ENCODE assay signal across 28 cellular contexts in the genomic region with DNA sequence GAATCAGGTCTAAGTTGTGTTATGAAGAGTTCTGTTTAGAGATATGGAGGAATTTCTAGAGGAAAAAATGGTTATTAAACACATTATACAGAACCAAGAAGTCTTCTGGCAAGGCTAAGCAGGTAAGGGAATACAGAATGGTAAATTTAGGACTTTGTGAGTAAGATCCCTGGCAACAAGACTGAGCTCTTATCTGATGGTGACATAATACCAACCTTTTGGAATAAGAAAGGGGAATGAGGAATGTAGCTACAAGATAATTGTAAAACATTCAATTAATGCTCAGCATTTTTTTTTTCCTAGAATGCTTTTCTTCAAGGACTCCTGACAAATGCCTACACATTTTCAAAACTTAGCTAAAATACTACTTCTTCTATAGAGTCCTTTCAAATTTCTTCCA. TPM values are rescaled to one million over a fixed set of nuclear protein-coding genes. Genes with fewer than 3 reads are reported as not detected.
A peak's percentile ranks its signal among the peaks of the same experiment; 100 is the strongest.
DNase-seq lines count a peak whose midpoint lies in the region; ATAC-seq, FAIRE-seq and TF ChIP-seq lines count a peak whose summit lies in the region.
"Had no signal": no experiment of that assay in that cellular context is flagged by ENCODE, and none has a peak within 500 bp of the region (broad histone marks: within the 10 kb centered on the region; RNA-seq: fewer than 3 reads in every experiment).

No MANE protein-coding gene starts in this region.

- H3K23ac ChIP-seq in mesendoderm (ENCODE audit: low read length), result no peak overlapping the region

- H2AK5ac ChIP-seq in mesendoderm (ENCODE audit: low read length), result no peak overlapping the region

- H3K4me1 ChIP-seq in GM23248 (ENCODE audit: insufficient read depth) (peaks cover 12% of the 10 kb centered on the region; the same call in 1 of the 2 replicates), GM12878 (ENCODE audit: control insufficient read depth, insufficient read depth, low read length) (no peaks in the 10 kb centered on the region), mesendoderm (ENCODE audit: control insufficient read depth, low read depth, low read length) (no peaks in the 10 kb centered on the region)
- H3K4me1 ChIP-seq: A549, SJCRH30 had no signal

- no peak for TF ChIP-seq CTCF in GM12878 (IDR thresholded peaks at IDR 0.05 in 2 of 3, conservative IDR thresholded peaks at IDR 0.05 in 1 of 3; ENCODE audit: control insufficient read depth in 2 of 3, extremely low read depth in 1 of 3, insufficient read depth in 1 of 3, low read depth in 3 of 3, low read length in 3 of 3)
- TF ChIP-seq CTCF in foreskin fibroblast (IDR thresholded peaks at IDR 0.05; ENCODE audit: low read depth, low read length), result no peak
- TF ChIP-seq CTCF in MCF 10A (IDR thresholded peaks at IDR 0.05; ENCODE audit: unreplicated experiment), result no peak
- TF ChIP-seq CTCF in GM13976 (IDR thresholded peaks at IDR 0.05; ENCODE audit: borderline replicate concordance, control extremely low read depth, extremely low read depth, insufficient read depth, missing control alignments), result no peak

- TF ChIP-seq RAD21 in GM12878 (IDR thresholded peaks at IDR 0.05; ENCODE audit: insufficient read depth, low read depth, low read length), result no peak

- no peaks in the 10 kb centered on the region for H3K27me3 Mint-ChIP-seq in MCF 10A (ENCODE audit: insufficient read depth, unreplicated experiment)
- H3K27me3 Mint-ChIP-seq: CD4-positive, alpha-beta memory T cell; T-cell had no signal

- H4K20me1 ChIP-seq in GM23248 (ENCODE audit: insufficient read depth) (no peaks in the 10 kb centered on the region; the same call in 1 of the 2 replicates), GM12878 (ENCODE audit: control insufficient read depth, insufficient read depth) (no peaks in the 10 kb centered on the region)

- TF ChIP-seq EP300 in GM12878 (IDR thresholded peaks at IDR 0.05; ENCODE audit: borderline replicate concordance in 1 of 2, control insufficient read depth in 1 of 2, low read depth in 2 of 2, low read length in 2 of 2), result no peak

- H3K36me3 Mint-ChIP-seq in MCF 10A (ENCODE audit: insufficient read depth, unreplicated experiment), result no peaks in the 10 kb centered on the region

- no peaks in the 10 kb centered on the region for H3K79me1 ChIP-seq in mesendoderm (ENCODE audit: low read length)

- no peak overlapping the region for H4K5ac ChIP-seq in mesendoderm (ENCODE audit: low read length)

- no peak overlapping the region for H4K8ac ChIP-seq in mesendoderm (ENCODE audit: low read depth, low read length)

- H3K79me2 ChIP-seq in GM23248 (ENCODE audit: insufficient read depth) (peaks cover 23% of the 10 kb centered on the region), GM12878 (ENCODE audit: control insufficient read depth, insufficient read depth, low read length) (no peaks in the 10 kb centered on the region; the same call in 1 of the 2 replicates), mesendoderm (ENCODE audit: control insufficient read depth, insufficient read depth, low read length) (no peaks in the 10 kb centered on the region)

- H3K18ac ChIP-seq in mesendoderm (ENCODE audit: low read length), result no peak overlapping the region

- H3K4me2 ChIP-seq in GM23248 (ENCODE audit: unreplicated experiment), result no peak overlapping the region
- no peak overlapping the region for H3K4me2 ChIP-seq in GM12878 (ENCODE audit: control insufficient read depth, insufficient read depth)
- no peak overlapping the region for H3K4me2 ChIP-seq in mesendoderm (ENCODE audit: low read length)
- H3K4me2 ChIP-seq: A549, KMS-11, PC-9 had no signal

- CTCF ChIA-PET in GM12878 (lab: Yijun Ruan, JAX), result interaction anchor here (1.2 kb wide), 1 partner anchor 12 kb away, joined by 3 read pairs; no protein-coding TSS in a partner anchor
- CTCF ChIA-PET in MCF 10A (lab: Yijun Ruan, JAX), result interaction anchor here (0.8 kb wide), 1 partner anchor 44 kb away, joined by 4 read pairs; no protein-coding TSS in a partner anchor

- RAD21 ChIA-PET in GM12878 (lab: Charles Lee; ENCODE audit: unreplicated experiment), result interaction anchor here (1.3 kb wide), 1 partner anchor 50 kb away, joined by 3 read pairs; no protein-coding TSS in a partner anchor

- no peak for FAIRE-seq in GM12878 (lab: Jason Lieb, UNC)
- FAIRE-seq: A549, GM18507 had no signal

- no peak overlapping the region for H3K4me3 ChIP-seq in GM23248
- no peak overlapping the region for H3K4me3 ChIP-seq in GM12878
- H3K4me3 ChIP-seq in mesendoderm (ENCODE audit: low read length), result no peak overlapping the region
- H3K4me3 ChIP-seq in foreskin fibroblast (ENCODE audit: low read depth in 1 of 2, low read length in 2 of 2), result no peak overlapping the region
- H3K4me3 ChIP-seq: A549, PC-9, SJCRH30 had no signal

- H3K36me3 ChIP-seq in GM23248 (ENCODE audit: low read depth) (no peaks in the 10 kb centered on the region), GM12878 (ENCODE audit: control insufficient read depth in 2 of 2, insufficient read depth in 2 of 2, low read length in 1 of 2) (no peaks in the 10 kb centered on the region; a peak in 1 of 4 replicates), mesendoderm (ENCODE audit: control insufficient read depth, insufficient read depth, low read length) (no peaks in the 10 kb centered on the region)
- H3K36me3 ChIP-seq: SJCRH30 had no signal

- no peak overlapping the region for H3K56ac ChIP-seq in mesendoderm (ENCODE audit: low read length)

- BruUV-seq in GM12878 (replicated peaks; lab: Mats Ljungman, UMichigan) (TSS peak; percentile 8), MCF 10A (replicated peaks; lab: Mats Ljungman, UMichigan) (no TSS peak)

- H3K9me2 ChIP-seq in GM23248 (ENCODE audit: insufficient read depth), result no peaks in the 10 kb centered on the region

- no peak overlapping the region for H3K27ac ChIP-seq in GM23248
- H3K27ac ChIP-seq in GM12878 (ENCODE audit: control insufficient read depth, insufficient read depth), result no peak overlapping the region
- no peak overlapping the region for H3K27ac ChIP-seq in mesendoderm (ENCODE audit: low read depth, low read length)
- H3K27ac ChIP-seq: A549, KMS-11, PC-9, SJCRH30 had no signal

- H3K4ac ChIP-seq in mesendoderm (ENCODE audit: low read depth, low read length), result no peak overlapping the region

- H3K4me1 Mint-ChIP-seq in MCF 10A (ENCODE audit: insufficient read depth, unreplicated experiment), result no peaks in the 10 kb centered on the region

- DNase-seq in GM23248 (peak; percentile 9), M059J (ENCODE audit: low read depth) (peak; percentile 29), GM12878 (ENCODE audit: low read depth, low spot score) (no peak), mesendoderm (peak; percentile 35), foreskin fibroblast (no peak), MCF 10A (ENCODE audit: unreplicated experiment) (no peak), GM13976 (ENCODE audit: low spot score) (no peak)
- DNase-seq: C1 segment of cervical spinal cord; CD4-positive, alpha-beta memory T cell; COR-L47; EL; GDM1; HCEC 1CT; IMR-90; NCI-H1092; NCI-H1436; NCI-H187; NCI-H2081 treated with DMSO at 0.1 percent for 48 hours; NCI-H2171; NCI-H524 treated with DMSO at 0.1 percent for 48 hours; PC-9; SJCRH30; T-cell had no signal

- SMC1A ChIA-PET in GM12878 (lab: Charles Lee; ENCODE audit: uncharacterized antibody, unreplicated experiment), result interaction anchor here (0.7 kb wide), 1 partner anchor 42 kb away, joined by 3 read pairs; no protein-coding TSS in a partner anchor

- H3K9me3 Mint-ChIP-seq in MCF 10A (ENCODE audit: unreplicated experiment), result no peaks in the 10 kb centered on the region

- H3K9me3 ChIP-seq in GM23248 (ENCODE audit: low read depth), result no peaks in the 10 kb centered on the region
- H3K9me3 ChIP-seq in GM12878 (replicated peaks; ENCODE audit: control insufficient read depth, insufficient read depth, low read length), result no peaks in the 10 kb centered on the region; the same call in 1 of the 3 replicates
- H3K9me3 ChIP-seq: A549, SJCRH30 had no signal

- H3F3A ChIP-seq in GM23248 (ENCODE audit: insufficient read depth), result 0 out of 2 replicates have a peak, but pooled peaks cover 4% of the 10 kb centered on the region

- no peak overlapping the region for H2BK120ac ChIP-seq in mesendoderm (ENCODE audit: low read depth, low read length)

- H2BK5ac ChIP-seq in mesendoderm (ENCODE audit: low read length), result no peak overlapping the region

- ATAC-seq in GM12878, result no peak
- ATAC-seq: A549, Right ventricle myocardium inferior, T-cell had no signal

- intact Hi-C loops in GM12878 (cut with micrococcal nuclease; ENCODE audit: unreplicated experiment) (no loop called here), MCF 10A (cut with micrococcal nuclease) (no loop called here)

- no peak overlapping the region for H3K9ac ChIP-seq in GM23248
- H3K9ac ChIP-seq in GM12878 (ENCODE audit: control insufficient read depth, insufficient read depth, low read length), result no peak overlapping the region
- H3K9ac ChIP-seq in mesendoderm (ENCODE audit: low read length), result no peak overlapping the region
- H3K9ac ChIP-seq: KMS-11 had no signal

- POLR2A ChIA-PET in GM12878 (lab: Charles Lee) (no interaction called here), MCF 10A (lab: Yijun Ruan, JAX) (no interaction called here)

- H2BK15ac ChIP-seq in mesendoderm (replicated peaks; ENCODE audit: low read depth), result no peak overlapping the region

- H2AFZ ChIP-seq in GM23248 (no peak overlapping the region), GM12878 (ENCODE audit: control insufficient read depth, low read depth, low read length) (no peak overlapping the region)
- H2AFZ ChIP-seq: PC-9 had no signal

- no peak overlapping the region for H3K27ac Mint-ChIP-seq in MCF 10A (ENCODE audit: low read depth, unreplicated experiment)

- TF ChIP-seq POLR2A in GM12878 (IDR thresholded peaks at IDR 0.05; ENCODE audit: low read depth, low read length), result no peak

- H3K27me3 ChIP-seq in GM23248 (replicated peaks; ENCODE audit: insufficient read depth) (no peaks in the 10 kb centered on the region), GM12878 (replicated peaks in 1 of 2; ENCODE audit: control insufficient read depth in 2 of 2, insufficient read depth in 2 of 2, low read length in 1 of 2) (no peaks in the 10 kb centered on the region), mesendoderm (ENCODE audit: insufficient read depth, low read length, poor library complexity) (no peaks in the 10 kb centered on the region)
- H3K27me3 ChIP-seq: SJCRH30 had no signal

- H3K4me3 Mint-ChIP-seq in MCF 10A (ENCODE audit: unreplicated experiment), result no peak overlapping the region
- H3K4me3 Mint-ChIP-seq: CD4-positive, alpha-beta memory T cell; T-cell had no signal

- in situ Hi-C loops in GM23248 (cut with MboI) (no loop called here), GM12878 (cut with MboI) (no loop called here), GM13976 (cut with MboI; ENCODE audit: low sequenced_read_pairs, unreplicated experiment) (no loop called here)

RNA-seq across cellular contexts. Expression of gene CYB5R4, which starts 51.8 kb away (rescaled TPM):
- 4.1 and 26.7 TPM in 2 replicates for total RNA-seq in GM23248 (2014; rRNA removed; shearing (Covaris generic))
- 15.8 and 17.5 TPM in 2 replicates for polyA plus RNA-seq in GM23248 (2016; fragmentation: Nextera tagmentation; extraction: Ambion mirVana)
- total RNA-seq in M059J (2014; rRNA removed; shearing (Covaris generic)), result 11.1 and 28.9 TPM in 2 replicates
- total RNA-seq in GM12878 (2013; cell fraction: nucleolus; rRNA removed), result 23.2 and 27.3 TPM in 2 replicates
- 23.3 and 27.6 TPM in 2 replicates for total RNA-seq in GM12878 (2014; rRNA removed)
- total RNA-seq in GM12878 (2014; rRNA removed; fragmentation: Illumina TruSeq; extraction: Trizol), result 19.1 and 23.7 TPM in 2 replicates
- 33.2 and 36.9 TPM in 2 replicates for total RNA-seq in GM12878 (2021)
- 6.2 TPM for polyA plus RNA-seq in GM12878 (2011; ENCODE audit: low read depth)
- polyA plus RNA-seq in GM12878 (2011; rRNA removed), result 33.7 and 59.6 TPM in 2 replicates
- 8.1 and 8.2 TPM in 2 replicates for polyA plus RNA-seq in GM12878 (2011; cell fraction: cytosol; rRNA removed)
- 7.0 and 9.9 TPM in 2 replicates for polyA plus RNA-seq in GM12878 (2011; cell fraction: nucleus; rRNA removed)
- polyA plus RNA-seq in GM12878 (2012), result 13.5 and 18.9 TPM in 2 replicates
- polyA plus RNA-seq in GM12878 (2014; fragmentation: Illumina TruSeq; extraction: Trizol), result 24.6 and 32.5 TPM in 2 replicates
- 10 to 100 TPM; 13.4 to 16.9 TPM for polyA plus RNA-seq in GM12878 (2014; fragmentation: Nextera tagmentation; extraction: Ambion mirVana)
- 28.2 and 30.4 TPM in 2 replicates for polyA plus RNA-seq in GM12878 (2014; rRNA removed)
- polyA plus RNA-seq in GM12878 (2016; fragmentation: Nextera tagmentation; extraction: Ambion mirVana), result 10 to 100 TPM; 57.2 to 61.1 TPM
- 10.0 and 10.9 TPM in 2 replicates for polyA minus RNA-seq in GM12878 (2011; rRNA and poly(A)+ RNA removed)
- polyA minus RNA-seq in GM12878 (2011; cell fraction: cytosol; rRNA and poly(A)+ RNA removed), result 10.7 and 10.8 TPM in 2 replicates
- polyA minus RNA-seq in GM12878 (2011; cell fraction: nucleus; rRNA and poly(A)+ RNA removed), result 13.4 and 20.0 TPM in 2 replicates
- polyA plus RNA-seq in mesendoderm (2013, experiment 1 of 2), result 3.7 TPM
- polyA plus RNA-seq in mesendoderm (2013, experiment 2 of 2), result 3.7 TPM
- total RNA-seq in MCF 10A (2022), result 18.9 and 22.2 TPM in 2 replicates

RNA-seq across cellular contexts. Expression of gene RIPPLY2, which starts 58.1 kb away (rescaled TPM):
- total RNA-seq in GM23248 (2014; rRNA removed; shearing (Covaris generic)), result not detected in 2 replicates
- polyA plus RNA-seq in GM23248 (2016; fragmentation: Nextera tagmentation; extraction: Ambion mirVana), result not detected in 2 replicates
- not detected in 2 replicates for total RNA-seq in M059J (2014; rRNA removed; shearing (Covaris generic))
- total RNA-seq in GM12878 (2013; cell fraction: nucleolus; rRNA removed), result not detected in 2 replicates
- total RNA-seq in GM12878 (2014; rRNA removed), result 0.33 and 0.51 TPM in 2 replicates
- total RNA-seq in GM12878 (2014; rRNA removed; fragmentation: Illumina TruSeq; extraction: Trizol), result 0.18 TPM in 1 of 2 replicates, not detected in the other
- 0.77 TPM in 1 of 2 replicates, not detected in the other for total RNA-seq in GM12878 (2021)
- not detected for polyA plus RNA-seq in GM12878 (2011; ENCODE audit: low read depth)
- 0.01 TPM in 1 of 2 replicates, not detected in the other for polyA plus RNA-seq in GM12878 (2011; rRNA removed)
- not detected in 2 replicates for polyA plus RNA-seq in GM12878 (2011; cell fraction: cytosol; rRNA removed)
- 0.03 TPM in 2 replicates for polyA plus RNA-seq in GM12878 (2011; cell fraction: nucleus; rRNA removed)
- not detected in 2 replicates for polyA plus RNA-seq in GM12878 (2012)
- polyA plus RNA-seq in GM12878 (2014; fragmentation: Illumina TruSeq; extraction: Trizol), result 0.09 TPM in 1 of 2 replicates, not detected in the other
- not detected for polyA plus RNA-seq in GM12878 (2014; fragmentation: Nextera tagmentation; extraction: Ambion mirVana)
- polyA plus RNA-seq in GM12878 (2014; rRNA removed), result 0.17 TPM in 1 of 2 replicates, not detected in the other
- not detected for polyA plus RNA-seq in GM12878 (2016; fragmentation: Nextera tagmentation; extraction: Ambion mirVana)
- not detected in 2 replicates for polyA minus RNA-seq in GM12878 (2011; rRNA and poly(A)+ RNA removed)
- not detected in 2 replicates for polyA minus RNA-seq in GM12878 (2011; cell fraction: cytosol; rRNA and poly(A)+ RNA removed)
- polyA minus RNA-seq in GM12878 (2011; cell fraction: nucleus; rRNA and poly(A)+ RNA removed), result not detected in 2 replicates
- 0.46 TPM for polyA plus RNA-seq in mesendoderm (2013, experiment 1 of 2)
- polyA plus RNA-seq in mesendoderm (2013, experiment 2 of 2), result 0.38 TPM
- not detected in 2 replicates for total RNA-seq in MCF 10A (2022)
- total RNA-seq: CD4-positive, alpha-beta memory T cell; IMR-90; PC-9; Right ventricle myocardium inferior; RPMI7951; T-cell had no signal
- polyA plus RNA-seq: CD4-positive, alpha-beta memory T cell had no signal

Comparison
In these comparisons a context has a peak if more than half of its experiments do, and no peak if none do; other contexts are left out.
1. DNase-seq: peak in GM23248 (single experiment), M059J (single experiment) and mesendoderm (single experiment); none in GM12878 (single experiment), foreskin fibroblast (0 of 2), MCF 10A (single experiment) and GM13976 (single experiment).